ENCODE assay signal across 8 cellular contexts in the genomic region with DNA sequence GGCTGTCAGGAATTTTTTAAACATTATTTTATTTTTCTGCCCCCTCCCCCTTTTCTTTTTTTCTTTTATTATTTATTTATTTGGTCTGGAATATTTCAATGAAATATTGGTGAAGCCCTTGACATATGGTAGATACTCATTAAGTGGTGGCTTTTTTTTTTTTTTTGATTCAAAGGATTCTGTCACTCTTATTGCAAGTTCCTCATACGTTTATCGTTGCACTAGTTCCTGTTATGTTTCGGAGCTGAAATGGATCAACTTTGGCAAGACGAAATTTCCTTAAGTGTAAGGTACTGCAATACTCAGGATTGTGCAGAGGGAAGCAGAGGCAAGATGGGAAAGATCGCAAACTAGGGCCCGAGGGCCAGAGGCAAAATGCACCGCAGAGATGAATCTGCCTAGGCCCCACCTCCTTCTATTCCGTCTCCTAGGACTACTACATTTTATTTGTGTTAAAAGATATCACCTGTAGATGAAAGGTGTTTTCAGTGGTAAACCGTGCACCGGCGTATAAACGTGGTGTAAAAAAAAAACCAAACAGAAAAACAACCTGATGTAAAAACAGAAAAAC. TPM values are rescaled to one million over a fixed set of nuclear protein-coding genes. Genes with fewer than 3 reads are reported as not detected.
DNase-seq lines count a peak whose midpoint lies in the region; ATAC-seq lines count a peak whose summit lies in the region.

No MANE protein-coding gene starts in this region.

- intact Hi-C loops in activated CD4-positive, alpha-beta T cell treated with anti-CD3 and anti-CD28 coated beads, Interleukin-2, amount 10 ng/mL, durations not matched to agents 24 days and 14 days (cut with micrococcal nuclease), result loop anchor here (5.0 to 10.0 kb wide), 3 partner anchors 77 to 1135 kb away; a partner anchor contains a TSS

- peaks cover 42% of the 10 kb centered on the region for H3K27me3 Mint-ChIP-seq in activated CD4-positive, alpha-beta T cell treated with anti-CD3 and anti-CD28 coated beads, Interleukin-2, amount 10 ng/mL, durations not matched to agents 24 days and 14 days

- no peaks in the 10 kb centered on the region for H3K9me3 Mint-ChIP-seq in activated CD4-positive, alpha-beta T cell treated with anti-CD3 and anti-CD28 coated beads, Interleukin-2, amount 10 ng/mL, durations not matched to agents 24 days and 14 days

- peaks cover 5% of the 10 kb centered on the region for H3K4me1 ChIP-seq in iPS DF 6.9 (ENCODE audit: control insufficient read depth, insufficient read depth, low read length)

- H3K27ac ChIP-seq in angular gyrus (ENCODE audit: low read depth, low read length), result peak overlapping the region; percentile 70
- H3K27ac ChIP-seq in iPS DF 6.9 (ENCODE audit: low read length), result no peak overlapping the region

- H3K27me3 ChIP-seq in iPS DF 6.9 (ENCODE audit: control insufficient read depth, insufficient read depth, low read length), result peaks cover 34% of the 10 kb centered on the region

- DNase-seq in activated CD4-positive, alpha-beta T cell treated with anti-CD3 and anti-CD28 coated beads, Interleukin-2, amount 10 ng/mL, durations not matched to agents 24 days and 14 days, result peak; percentile 82
- no peak for DNase-seq in activated CD4-positive, alpha-beta T cell treated with anti-CD3 and anti-CD28 coated beads for 4 hours
- DNase-seq in NOMO-1 treated with DMSO at 0.1 percent for 48 hours (lab: John Stamatoyannopoulos, UW; ENCODE audit: unreplicated experiment) (peak; percentile 57), iPS DF 6.9 (ENCODE audit: low read depth, low spot score) (no peak), skeletal muscle cell (ENCODE audit: low read depth) (no peak), T-helper 9 cell (no peak)

- H3K9me3 ChIP-seq in iPS DF 6.9 (ENCODE audit: control insufficient read depth, insufficient read depth, low read length), result no peaks in the 10 kb centered on the region

- no CpG with 5 or more reads among the region's 12 CpGs for WGBS in iPS DF 6.9 (ENCODE audit: insufficient coverage, insufficient read length)

- peaks cover 2% of the 10 kb centered on the region; the same call in 1 of the 2 replicates for H3K36me3 ChIP-seq in iPS DF 6.9 (ENCODE audit: control insufficient read depth, insufficient read depth, low read length)

- peaks cover 3% of the 10 kb centered on the region for H3K36me3 Mint-ChIP-seq in activated CD4-positive, alpha-beta T cell treated with anti-CD3 and anti-CD28 coated beads, Interleukin-2, amount 10 ng/mL, durations not matched to agents 24 days and 14 days (ENCODE audit: low read depth)

- peak overlapping the region; percentile 95 for H3K4me3 Mint-ChIP-seq in activated CD4-positive, alpha-beta T cell treated with anti-CD3 and anti-CD28 coated beads, Interleukin-2, amount 10 ng/mL, durations not matched to agents 24 days and 14 days

- H3K4me1 Mint-ChIP-seq in activated CD4-positive, alpha-beta T cell treated with anti-CD3 and anti-CD28 coated beads, Interleukin-2, amount 10 ng/mL, durations not matched to agents 24 days and 14 days, result peaks cover 28% of the 10 kb centered on the region

- H3K27ac Mint-ChIP-seq in activated CD4-positive, alpha-beta T cell treated with anti-CD3 and anti-CD28 coated beads, Interleukin-2, amount 10 ng/mL, durations not matched to agents 24 days and 14 days, result peak overlapping the region; percentile 98

- peak overlapping the region; percentile 24; the same call in 1 of the 2 replicates for H3K4me3 ChIP-seq in iPS DF 6.9 (ENCODE audit: low read length)
- H3K4me3 ChIP-seq in skeletal muscle cell (ENCODE audit: low read depth, low read length), result peak overlapping the region; percentile 97

- peak; percentile 10 for ATAC-seq in HG03045 (IDR thresholded peaks at IDR 0.05; ENCODE audit: unreplicated experiment)

RNA-seq across cellular contexts. Expression of a gene that starts 0.4 kb away (rescaled TPM):
- not detected in 2 replicates for total RNA-seq in activated CD4-positive, alpha-beta T cell treated with anti-CD3 and anti-CD28 coated beads, Interleukin-2, amount 10 ng/mL, durations not matched to agents 24 days and 14 days

RNA-seq across cellular contexts. Expression of a gene that starts 14.1 kb away (rescaled TPM):
- total RNA-seq in activated CD4-positive, alpha-beta T cell treated with anti-CD3 and anti-CD28 coated beads, Interleukin-2, amount 10 ng/mL, durations not matched to agents 24 days and 14 days, result 0.09 and 0.14 TPM in 2 replicates

Comparison
In these comparisons a context has a peak if more than half of its experiments do, and no peak if none do; other contexts are left out.
1. DNase-seq: peak in activated CD4-positive, alpha-beta T cell treated with anti-CD3 and anti-CD28 coated beads, Interleukin-2, amount 10 ng/mL, durations not matched to agents 24 days and 14 days (single experiment) and NOMO-1 treated with DMSO at 0.1 percent for 48 hours (single experiment); none in activated CD4-positive, alpha-beta T cell treated with anti-CD3 and anti-CD28 coated beads for 4 hours (0 of 2), iPS DF 6.9 (single experiment), skeletal muscle cell (single experiment) and T-helper 9 cell (single experiment).